ENCODE assay signal across 8 cellular contexts in the genomic region with DNA sequence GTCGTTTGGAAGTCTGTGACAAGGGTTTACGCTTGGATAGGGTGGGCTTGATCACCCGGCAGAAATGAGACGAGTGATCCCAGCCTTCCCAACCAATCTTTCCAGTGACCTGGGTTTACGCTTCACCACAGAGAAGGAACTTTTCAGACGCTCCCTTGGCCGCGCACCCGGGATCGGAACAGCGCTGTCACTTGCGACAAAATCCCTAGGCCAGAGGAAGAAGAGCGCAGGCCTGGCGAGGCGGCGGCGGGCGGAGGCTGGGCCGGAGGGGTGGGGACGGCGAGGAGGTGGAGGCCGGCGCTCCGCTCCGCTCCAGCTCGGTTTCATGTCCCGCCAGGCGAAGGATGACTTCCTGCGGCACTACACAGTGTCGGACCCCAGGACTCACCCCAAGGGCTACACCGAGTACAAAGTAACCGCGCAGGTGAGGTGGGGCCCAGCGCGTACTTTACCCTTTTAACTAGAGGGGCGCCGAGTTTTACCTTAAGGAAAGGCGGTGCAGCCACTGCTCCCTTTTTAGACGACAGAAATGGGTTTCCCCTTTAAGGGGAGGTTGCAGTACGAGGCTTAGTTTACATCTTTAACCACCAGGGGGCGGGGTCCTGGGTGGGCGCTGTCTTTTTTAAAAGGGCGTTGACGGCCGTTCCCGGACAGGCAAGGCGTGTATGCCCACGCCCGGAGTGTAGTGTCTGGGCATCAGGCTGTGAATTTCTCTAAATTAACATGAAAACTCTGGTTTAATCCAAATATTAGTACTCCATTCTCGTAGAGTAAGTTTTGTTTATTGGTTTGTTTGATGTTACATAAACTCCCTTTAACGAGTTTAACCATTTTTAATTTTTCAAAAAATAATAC. TPM values are rescaled to one million over a fixed set of nuclear protein-coding genes. Genes with fewer than 3 reads are reported as not detected.
DNase-seq lines count a peak whose midpoint lies in the region; ATAC-seq, FAIRE-seq and TF ChIP-seq lines count a peak whose summit lies in the region.

A gene with protein sequence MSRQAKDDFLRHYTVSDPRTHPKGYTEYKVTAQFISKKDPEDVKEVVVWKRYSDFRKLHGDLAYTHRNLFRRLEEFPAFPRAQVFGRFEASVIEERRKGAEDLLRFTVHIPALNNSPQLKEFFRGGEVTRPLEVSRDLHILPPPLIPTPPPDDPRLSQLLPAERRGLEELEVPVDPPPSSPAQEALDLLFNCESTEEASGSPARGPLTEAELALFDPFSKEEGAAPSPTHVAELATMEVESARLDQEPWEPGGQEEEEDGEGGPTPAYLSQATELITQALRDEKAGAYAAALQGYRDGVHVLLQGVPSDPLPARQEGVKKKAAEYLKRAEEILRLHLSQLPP (plus strand): TSS at position 227 of the 855 bp plus-strand sequence. CDS start 99 bp downstream, at position 326.

- peak; percentile 82 for TF ChIP-seq POLR2A in H54 (IDR thresholded peaks at IDR 0.05; ENCODE audit: low read depth, low read length)

- TF ChIP-seq CTCF in RWPE2 (IDR thresholded peaks at IDR 0.05; ENCODE audit: poor library complexity, severe bottlenecking) (peak; percentile 48), fibroblast of the aortic adventitia (IDR thresholded peaks at IDR 0.05; ENCODE audit: insufficient read depth, low read length) (peak; percentile 75), nephron progenitor cell (IDR thresholded peaks at IDR 0.05) (peak; percentile 86)

- H3K27me3 ChIP-seq in RWPE2 (ENCODE audit: insufficient read depth, poor library complexity, severe bottlenecking): no peaks in the 10 kb centered on the region

- H3K27ac ChIP-seq in RWPE2 (ENCODE audit: poor library complexity, severe bottlenecking): peak within 1 kb of the TSS; percentile 61

- peaks cover 15% of the 10 kb centered on the region for H3K4me1 Mint-ChIP-seq in nephron progenitor cell
- H3K4me1 Mint-ChIP-seq in stimulated activated naive CD8-positive, alpha-beta T cell treated with anti-CD3 and anti-CD28 coated beads, Interleukin-15, amount 100 ng/mL, for 72 hours: peaks cover 19% of the 10 kb centered on the region

- peaks cover 4% of the 10 kb centered on the region for H3K27me3 Mint-ChIP-seq in nephron progenitor cell (ENCODE audit: low read depth, poor library complexity)
- no peaks in the 10 kb centered on the region for H3K27me3 Mint-ChIP-seq in stimulated activated naive CD8-positive, alpha-beta T cell treated with anti-CD3 and anti-CD28 coated beads, Interleukin-15, amount 100 ng/mL, for 72 hours

- peak within 1 kb of the TSS; percentile 74 for H3K4me3 Mint-ChIP-seq in nephron progenitor cell
- H3K4me3 Mint-ChIP-seq in stimulated activated naive CD8-positive, alpha-beta T cell treated with anti-CD3 and anti-CD28 coated beads, Interleukin-15, amount 100 ng/mL, for 72 hours: peak within 1 kb of the TSS; percentile 58 to 82

- peak within 1 kb of the TSS; percentile 55 for H3K9ac ChIP-seq in ES-I3 (ENCODE audit: low read depth, low read length)

- no peaks in the 10 kb centered on the region for H3K36me3 ChIP-seq in ES-I3 (ENCODE audit: insufficient read depth, low read length)
- H3K36me3 ChIP-seq in RWPE2 (ENCODE audit: low read depth): peaks cover 5% of the 10 kb centered on the region; the same call in 1 of the 2 replicates

- DNase-seq in H54 (ENCODE audit: insufficient read length, low spot score): peak; percentile 82
- peak; percentile 97 for DNase-seq in LoVo (ENCODE audit: low spot score)
- DNase-seq in RWPE2 (ENCODE audit: low spot score): peak; percentile 91
- peak; percentile 84 for DNase-seq in activated T-helper 9 cell treated with anti-CD3 and anti-CD28 coated beads, Interleukin-2, amount 50 U/mL, for 16 hours (ENCODE audit: low read depth)
- DNase-seq in fibroblast of the aortic adventitia (ENCODE audit: low read depth): peak; percentile 98
- DNase-seq in nephron progenitor cell: peak; percentile 91
- peak; percentile 92 to 93 for DNase-seq in stimulated activated naive CD8-positive, alpha-beta T cell treated with anti-CD3 and anti-CD28 coated beads, Interleukin-15, amount 100 ng/mL, for 72 hours

- peaks cover under 1% of the 10 kb centered on the region for H3K36me3 Mint-ChIP-seq in nephron progenitor cell (ENCODE audit: low read depth)

- FAIRE-seq in H54 (lab: Jason Lieb, UNC): peak; percentile 23

- H3K9me3 Mint-ChIP-seq in nephron progenitor cell: no peaks in the 10 kb centered on the region
- no peaks in the 10 kb centered on the region for H3K9me3 Mint-ChIP-seq in stimulated activated naive CD8-positive, alpha-beta T cell treated with anti-CD3 and anti-CD28 coated beads, Interleukin-15, amount 100 ng/mL, for 72 hours

- H3K27ac Mint-ChIP-seq in nephron progenitor cell: peak within 1 kb of the TSS; percentile 66
- H3K27ac Mint-ChIP-seq in stimulated activated naive CD8-positive, alpha-beta T cell treated with anti-CD3 and anti-CD28 coated beads, Interleukin-15, amount 100 ng/mL, for 72 hours: peak within 1 kb of the TSS; percentile 64 to 78

- H3K9me3 ChIP-seq in ES-I3 (ENCODE audit: control insufficient read depth, insufficient read depth, low read length) (no peaks in the 10 kb centered on the region), RWPE2 (ENCODE audit: severe bottlenecking) (no peaks in the 10 kb centered on the region)

- H3K4me3 ChIP-seq in RWPE2 (ENCODE audit: severe bottlenecking): peak within 1 kb of the TSS; percentile 46
- H3K4me3 ChIP-seq in fibroblast of the aortic adventitia (ENCODE audit: low read depth, low read length): peak within 1 kb of the TSS; percentile 86

- peak; percentile 94 for ATAC-seq in RWPE2 (ENCODE audit: low read depth)
- peak; percentile 96 for ATAC-seq in stimulated activated naive CD8-positive, alpha-beta T cell treated with anti-CD3 and anti-CD28 coated beads, Interleukin-15, amount 100 ng/mL, for 72 hours

- H3K4me1 ChIP-seq in ES-I3 (ENCODE audit: insufficient read depth, low read length): peaks cover 4% of the 10 kb centered on the region; the same call in 1 of the 2 replicates
- H3K4me1 ChIP-seq in RWPE2 (ENCODE audit: insufficient read depth, poor library complexity, severe bottlenecking): no peaks in the 10 kb centered on the region

RNA-seq across cellular contexts. Expression of the gene that starts here (rescaled TPM):
- total RNA-seq in fibroblast of the aortic adventitia (ENCODE audit: low replicate concordance): 11.1 and 17.4 TPM in 2 replicates

Comparison
In these comparisons a context has a peak if more than half of its experiments do, and no peak if none do; other contexts are left out.
1. Peak in every context shown above with its lines: DNase-seq, ATAC-seq, H3K4me3 ChIP-seq and H3K27ac ChIP-seq.